8 cellular contexts compared by ENCODE assay signal in the genomic region with DNA sequence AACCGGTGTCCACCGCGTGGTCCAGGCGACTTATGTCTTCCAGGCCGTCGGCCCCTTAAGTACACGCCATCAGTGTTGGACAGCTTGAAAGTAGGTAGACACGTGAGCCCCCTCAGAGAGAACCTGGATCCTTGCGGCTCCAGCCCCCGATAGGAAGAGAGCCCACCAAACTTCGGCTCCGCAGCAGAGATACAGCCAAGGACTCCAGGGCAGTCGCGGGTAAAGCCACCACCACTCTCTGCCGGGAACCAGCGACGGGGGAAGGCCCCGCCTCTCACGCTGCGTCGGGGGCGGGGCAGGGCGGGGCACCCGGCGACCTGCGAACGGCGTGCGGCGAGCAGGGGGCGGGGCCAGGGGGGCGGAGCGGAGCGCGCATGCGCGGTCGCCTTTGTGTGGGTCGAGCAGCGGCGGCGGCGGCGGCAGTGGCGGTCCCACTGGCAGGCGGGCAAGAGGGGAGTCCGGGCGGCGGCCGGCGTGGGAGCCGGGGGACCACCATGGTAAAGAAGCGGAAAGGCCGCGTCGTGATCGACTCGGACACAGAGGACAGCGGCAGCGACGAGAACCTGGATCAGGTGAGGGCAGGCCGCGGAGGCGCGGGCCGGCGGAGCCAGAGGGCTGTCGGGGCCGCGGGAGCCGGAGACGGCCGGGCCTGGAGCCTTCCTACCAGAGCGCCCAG. TPM values are rescaled to one million over a fixed set of nuclear protein-coding genes. Genes with fewer than 3 reads are reported as not detected.
DNase-seq lines count a peak whose midpoint lies in the region; ATAC-seq and TF ChIP-seq lines count a peak whose summit lies in the region.

Gene RTF1, plus strand, starts transcription at position 354 of the 676 bp plus-strand sequence. Its CDS starts 21 bp downstream, at position 375.

- ATAC-seq in GM19328 (IDR thresholded peaks at IDR 0.05; ENCODE audit: unreplicated experiment), result peak; percentile 84
- ATAC-seq in HG03469 (IDR thresholded peaks at IDR 0.05; ENCODE audit: unreplicated experiment), result peak; percentile 61

- peak within 1 kb of the TSS; percentile 94 for H3K4me2 ChIP-seq in BLaER1

- H3K36me3 ChIP-seq in BLaER1 (peaks cover 17% of the 10 kb centered on the region), liver (ENCODE audit: control insufficient read depth in 4 of 4, insufficient read depth in 3 of 4, low read depth in 1 of 4, low read length in 3 of 4) (no peaks in the 10 kb centered on the region)

- no peak for TF ChIP-seq CTCF in liver (IDR thresholded peaks at IDR 0.05; ENCODE audit: low read depth, low read length, missing input control)

- H3K27ac ChIP-seq in BLaER1 (peak within 1 kb of the TSS; percentile 89), liver (ENCODE audit: low read depth in 1 of 2, low read length in 2 of 2) (peak within 1 kb of the TSS; percentile 88 to 93)

- peak within 1 kb of the TSS; percentile 100 for H3K4me3 ChIP-seq in BLaER1
- peak within 1 kb of the TSS; percentile 97 to 98 (median 98) for H3K4me3 ChIP-seq in liver (ENCODE audit: low read depth in 1 of 3, low read length in 3 of 3)

- H3K4me1 ChIP-seq in BLaER1 (peaks cover 38% of the 10 kb centered on the region), liver (ENCODE audit: control insufficient read depth in 4 of 4, insufficient read depth in 4 of 4, low read length in 3 of 4) (peaks cover 1 to 21% (median 12%) of the 10 kb centered on the region in 4 donors)

- no peak for TF ChIP-seq RAD21 in liver (IDR thresholded peaks at IDR 0.05)

- WGBS in liver, result 1% methylated on average over 74 of the region's 74 CpGs

- H3K27me3 ChIP-seq in BLaER1, result no peaks in the 10 kb centered on the region
- no peaks in the 10 kb centered on the region for H3K27me3 ChIP-seq in liver (ENCODE audit: control insufficient read depth in 4 of 4, insufficient read depth in 4 of 4, low read length in 3 of 4)

- peak; percentile 94 for DNase-seq in NCI-H82 (lab: John Stamatoyannopoulos, UW)
- DNase-seq in activated CD4-positive, alpha-beta T cell treated with anti-CD3 and anti-CD28 coated beads, Interleukin-2, amount 50 U/mL, for 48 hours, result peak; percentile 97
- DNase-seq in dermis blood vessel endothelial cell, result peak; percentile 94
- peak; percentile 98 for DNase-seq in stimulated activated CD4-positive, alpha-beta T cell treated with anti-CD3 and anti-CD28 coated beads, Interleukin-4, amount 100 ng/mL, for 1 hour

- H3K9ac ChIP-seq in BLaER1 (peak within 1 kb of the TSS; percentile 96), liver (ENCODE audit: low read depth in 1 of 2, low read length in 2 of 2) (peak within 1 kb of the TSS; percentile 88 to 100)

- H3K9me3 ChIP-seq in BLaER1 (no peaks in the 10 kb centered on the region), liver (ENCODE audit: control insufficient read depth in 4 of 4, low read length in 3 of 4) (no peaks in the 10 kb centered on the region)

- H4K20me1 ChIP-seq in BLaER1, result peaks cover 49% of the 10 kb centered on the region

TF ChIP-seq in liver, 16 proteins besides CTCF, POLR2A, EP300 and RAD21:
- TF ChIP-seq HNF4G (IDR thresholded peaks at IDR 0.05), result no peak
- peak; percentile 10 for TF ChIP-seq SP1 (IDR thresholded peaks at IDR 0.05)
- peak; percentile 23 for TF ChIP-seq FOXA1 (IDR thresholded peaks at IDR 0.05)
- no peak for TF ChIP-seq HNF4A (conservative IDR thresholded peaks at IDR 0.05)
- no peak for TF ChIP-seq ATF3 (IDR thresholded peaks at IDR 0.05)
- TF ChIP-seq MAX (IDR thresholded peaks at IDR 0.05), result peak; percentile 80
- TF ChIP-seq REST (IDR thresholded peaks at IDR 0.05), result no peak

RNA-seq across cellular contexts. Expression of gene RTF1, which starts in this region (rescaled TPM):
- total RNA-seq in dermis blood vessel endothelial cell (25.4 and 25.9 TPM in 2 replicates), liver (10 to 100 TPM in 1 of 2 donors, 1 to 10 TPM in 1; 8.3 to 15.4 TPM)
- 10 to 100 TPM in 1 of 2 donors, 1 to 10 TPM in 1; 8.8 to 37.7 TPM for polyA plus RNA-seq in liver

Comparison
In these comparisons a context has a peak if more than half of its experiments do, and no peak if none do; other contexts are left out.
1. Peak in every context shown above with its lines: DNase-seq, ATAC-seq, H3K4me3 ChIP-seq and H3K27ac ChIP-seq.